ENCODE assay signal across 2 cellular contexts in genomic region chr2:129892360-129892759, GRCh38.
TF ChIP-seq lines count a peak whose summit lies in the region.

No MANE protein-coding gene starts in this region.

TF ChIP-seq in H1, 55 proteins besides CTCF, POLR2A, EP300 and RAD21:
- TF ChIP-seq SIX5 (IDR thresholded peaks at IDR 0.05; ENCODE audit: low read depth, low read length) (no peak), E2F6 (IDR thresholded peaks at IDR 0.05) (no peak), YY1 (IDR thresholded peaks at IDR 0.05; ENCODE audit: low read depth, low read length) (no peak), HDAC2 (IDR thresholded peaks at IDR 0.05; ENCODE audit: borderline replicate concordance in 1 of 2, low read depth in 2 of 2, low read length in 2 of 2) (no peak), RBBP5 (IDR thresholded peaks at IDR 0.05; ENCODE audit: borderline replicate concordance, low read depth, low read length) (no peak), CEBPB (IDR thresholded peaks at IDR 0.05; ENCODE audit: low read depth, low read length) (no peak), NANOG (IDR thresholded peaks at IDR 0.05; ENCODE audit: insufficient read depth, low read depth, low read length, poor library complexity, severe bottlenecking) (no peak), POLR2AphosphoS5 (IDR thresholded peaks at IDR 0.05; ENCODE audit: low read depth, low read length) (no peak), SP4 (IDR thresholded peaks at IDR 0.05; ENCODE audit: low read length) (no peak), NRF1 (IDR thresholded peaks at IDR 0.05; ENCODE audit: low read depth, low read length) (no peak), USF2 (IDR thresholded peaks at IDR 0.05; ENCODE audit: low read length) (no peak), SRF (IDR thresholded peaks at IDR 0.05; ENCODE audit: low read depth, low read length) (no peak), TAF1 (IDR thresholded peaks at IDR 0.05; ENCODE audit: low read depth, low read length) (no peak), ATF2 (IDR thresholded peaks at IDR 0.05; ENCODE audit: low read length) (no peak), JUN (IDR thresholded peaks at IDR 0.05; ENCODE audit: low read depth, low read length) (no peak), SP2 (IDR thresholded peaks at IDR 0.05; ENCODE audit: low read length) (no peak), EZH2 (IDR thresholded peaks at IDR 0.05; ENCODE audit: low read depth, low read length, severe bottlenecking) (no peak)

TF ChIP-seq in SK-N-SH, 30 proteins besides CTCF, POLR2A, EP300 and RAD21:
- TF ChIP-seq FOXM1 (IDR thresholded peaks at IDR 0.05; ENCODE audit: low read depth) (no peak), RFX5 (IDR thresholded peaks at IDR 0.05; ENCODE audit: low read length) (no peak), FOXJ3 (CRISPR knock-in tag; IDR thresholded peaks at IDR 0.05) (no peak), YY1 (IDR thresholded peaks at IDR 0.05; ENCODE audit: low read depth) (no peak), RCOR1 (IDR thresholded peaks at IDR 0.05; ENCODE audit: low read length) (no peak), MEF2A (IDR thresholded peaks at IDR 0.05; ENCODE audit: borderline replicate concordance, low read depth) (no peak), REST (IDR thresholded peaks at IDR 0.05; ENCODE audit: low read depth, low read length) (no peak), PBX3 (IDR thresholded peaks at IDR 0.05) (no peak), JUND (IDR thresholded peaks at IDR 0.05) (no peak), IRF3 (IDR thresholded peaks at IDR 0.05; ENCODE audit: low read depth, low read length) (no peak), TAF1 (IDR thresholded peaks at IDR 0.05; ENCODE audit: borderline replicate concordance, low read depth, low read length) (no peak), POLR2AphosphoS5 (IDR thresholded peaks at IDR 0.05; ENCODE audit: low read depth, low read length) (no peak), RXRA (IDR thresholded peaks at IDR 0.05; ENCODE audit: borderline replicate concordance, low read depth) (no peak), USF2 (IDR thresholded peaks at IDR 0.05; ENCODE audit: borderline replicate concordance, low read depth, low read length) (no peak), ZBTB33 (IDR thresholded peaks at IDR 0.05; ENCODE audit: borderline replicate concordance, low read depth) (no peak), GATA2 (CRISPR knock-in tag; IDR thresholded peaks at IDR 0.05) (no peak)
